In genomic region chr7:46603296-46603701, GRCh38 we compare ENCODE assay signal across 14 cellular contexts.
DNase-seq lines count a peak whose midpoint lies in the region; ATAC-seq, FAIRE-seq and TF ChIP-seq lines count a peak whose summit lies in the region.
"Had no signal": no experiment of that assay in that cellular context is flagged by ENCODE, and none has a peak within 500 bp of the region (broad histone marks: within the 10 kb centered on the region; RNA-seq: fewer than 3 reads in every experiment).

No MANE protein-coding gene starts in this region.

- H3K79me1 ChIP-seq in mesenchymal stem cell (replicated peaks; ENCODE audit: low read length, poor library complexity, severe bottlenecking): no peaks in the 10 kb centered on the region

- no peak overlapping the region for H3K4me2 ChIP-seq in mesenchymal stem cell (ENCODE audit: low read length, poor library complexity, severe bottlenecking)

- H3K27me3 ChIP-seq in mesenchymal stem cell (ENCODE audit: control insufficient read depth in 1 of 2, insufficient read depth in 1 of 2, low read length in 2 of 2) (peaks cover 0 to 14% of the 10 kb centered on the region in 2 experiments), stomach smooth muscle (ENCODE audit: control insufficient read depth in 1 of 2, insufficient read depth in 2 of 2, low read length in 2 of 2) (no peaks in the 10 kb centered on the region)
- no peaks in the 10 kb centered on the region for H3K27me3 ChIP-seq in CD8-positive, alpha-beta memory T cell (ENCODE audit: insufficient read depth, low read length, poor library complexity, severe bottlenecking)

- H3K36me3 Mint-ChIP-seq in CD8-positive, alpha-beta memory T cell: no peaks in the 10 kb centered on the region
- H3K36me3 Mint-ChIP-seq in endothelial cell (ENCODE audit: low read depth, unreplicated experiment): no peaks in the 10 kb centered on the region
- H3K36me3 Mint-ChIP-seq: stimulated activated memory B cell treated with anti-CD40 and anti-IgM and Interleukin-4, amounts not matched to agents 10 μg/mL and 1 μg/mL and 100 μg/mL, for 72 hours had no signal

- FAIRE-seq in HTR-8/SVneo (lab: Jason Lieb, UNC): peak; percentile 40

- H3K14ac ChIP-seq in mesenchymal stem cell (ENCODE audit: low read length in 2 of 2): peak overlapping the region in 1 of 2 experiments; percentile 1

- peak overlapping the region; percentile 87 to 100 for H2BK12ac ChIP-seq in mesenchymal stem cell (ENCODE audit: low read length in 2 of 2)

- peak overlapping the region; percentile 39 to 93 for H3K4ac ChIP-seq in mesenchymal stem cell (ENCODE audit: low read depth in 1 of 2, low read length in 2 of 2)

- H3K4me1 Mint-ChIP-seq in CD8-positive, alpha-beta memory T cell: no peaks in the 10 kb centered on the region
- H3K4me1 Mint-ChIP-seq in endothelial cell (ENCODE audit: unreplicated experiment): peaks cover 6% of the 10 kb centered on the region
- H3K4me1 Mint-ChIP-seq: stimulated activated memory B cell treated with anti-CD40 and anti-IgM and Interleukin-4, amounts not matched to agents 10 μg/mL and 1 μg/mL and 100 μg/mL, for 72 hours had no signal

- no peaks in the 10 kb centered on the region for H3K36me3 ChIP-seq in mesenchymal stem cell (ENCODE audit: control insufficient read depth in 1 of 2, insufficient read depth in 2 of 2, low read depth in 1 of 2, low read length in 2 of 2)
- no peaks in the 10 kb centered on the region for H3K36me3 ChIP-seq in stomach smooth muscle (ENCODE audit: control insufficient read depth in 2 of 2, insufficient read depth in 2 of 2, low read length in 2 of 2)
- no peaks in the 10 kb centered on the region for H3K36me3 ChIP-seq in CD8-positive, alpha-beta memory T cell (ENCODE audit: insufficient read depth, low read length)

- no peaks in the 10 kb centered on the region for H3K9me3 ChIP-seq in mesenchymal stem cell (ENCODE audit: control insufficient read depth, low read length)
- no peaks in the 10 kb centered on the region for H3K9me3 ChIP-seq in stomach smooth muscle (ENCODE audit: control insufficient read depth in 2 of 2, low read length in 2 of 2)
- no peaks in the 10 kb centered on the region for H3K9me3 ChIP-seq in CD8-positive, alpha-beta memory T cell (ENCODE audit: low read length)

- CTCF ChIA-PET in CD8-positive, alpha-beta memory T cell (lab: Charles Lee): no interaction called here

- peak overlapping the region in 1 of 2 experiments; percentile 51 for H3K23ac ChIP-seq in mesenchymal stem cell (ENCODE audit: low read length in 2 of 2)

- no peak for ATAC-seq in GM21528 (IDR thresholded peaks at IDR 0.05; ENCODE audit: low FRiP score, unreplicated experiment)
- ATAC-seq: stimulated activated memory B cell treated with anti-CD40 and anti-IgM and Interleukin-4, amounts not matched to agents 10 μg/mL and 1 μg/mL and 100 μg/mL, for 72 hours had no signal

- H3K9me3 Mint-ChIP-seq in CD8-positive, alpha-beta memory T cell: peaks cover 0 to 7% (median 0%) of the 10 kb centered on the region in 5 donors
- no peaks in the 10 kb centered on the region for H3K9me3 Mint-ChIP-seq in endothelial cell (ENCODE audit: unreplicated experiment)

- no peak overlapping the region for H2AFZ ChIP-seq in mesenchymal stem cell (ENCODE audit: low read depth, low read length)

- no peaks in the 10 kb centered on the region for H3K27me3 Mint-ChIP-seq in CD8-positive, alpha-beta memory T cell
- peaks cover 3% of the 10 kb centered on the region for H3K27me3 Mint-ChIP-seq in endothelial cell (ENCODE audit: unreplicated experiment)
- H3K27me3 Mint-ChIP-seq: stimulated activated memory B cell treated with anti-CD40 and anti-IgM and Interleukin-4, amounts not matched to agents 10 μg/mL and 1 μg/mL and 100 μg/mL, for 72 hours had no signal

- DNase-seq in HTR-8/SVneo (ENCODE audit: insufficient read length, low spot score) (no peak), fibroblast of gingiva (ENCODE audit: low read depth) (peak; percentile 14), mesenchymal stem cell (peak; percentile 75), NCI-H2107 (lab: John Stamatoyannopoulos, UW) (no peak), endothelial cell (ENCODE audit: low spot score) (no peak)
- DNase-seq in CD8-positive, alpha-beta memory T cell: no peak
- DNase-seq: activated naive CD4-positive, alpha-beta T cell treated with Interleukin-2 at 50 U/mL for 16 hours; central memory CD4-positive, alpha-beta T cell; KG1; NCI-H1105 treated with DMSO at 0.1 percent for 48 hours; NCI-H446 had no signal

- 82% methylated on average over 6 of the region's 7 CpGs for WGBS in mesenchymal stem cell

- H3K4me3 ChIP-seq in mesenchymal stem cell (ENCODE audit: insufficient read depth in 1 of 2, low read depth in 1 of 2, low read length in 2 of 2) (no peak overlapping the region), stomach smooth muscle (ENCODE audit: low read length in 2 of 2) (peak overlapping the region in 1 of 2 donors; percentile 22)
- H3K4me3 ChIP-seq in CD8-positive, alpha-beta memory T cell (ENCODE audit: low read length): no peak overlapping the region

- no peak overlapping the region for H2AK5ac ChIP-seq in mesenchymal stem cell (ENCODE audit: low read length, severe bottlenecking)

- H3K27ac ChIP-seq in mesenchymal stem cell (ENCODE audit: low read length, poor library complexity, severe bottlenecking) (no peak overlapping the region), stomach smooth muscle (ENCODE audit: low read length) (peak overlapping the region; percentile 87)
- no peak overlapping the region for H3K27ac ChIP-seq in CD8-positive, alpha-beta memory T cell (ENCODE audit: low read depth, low read length)

- peak overlapping the region; percentile 85 for H2BK15ac ChIP-seq in mesenchymal stem cell (ENCODE audit: low read depth, poor library complexity, severe bottlenecking)

- H3K4me1 ChIP-seq in mesenchymal stem cell (ENCODE audit: control insufficient read depth, insufficient read depth, low read depth, low read length) (peaks cover 2% of the 10 kb centered on the region), stomach smooth muscle (ENCODE audit: control insufficient read depth, insufficient read depth, low read length) (peaks cover 16% of the 10 kb centered on the region)
- H3K4me1 ChIP-seq in CD8-positive, alpha-beta memory T cell (ENCODE audit: insufficient read depth, low read length): no peaks in the 10 kb centered on the region

- no peak overlapping the region for H2BK5ac ChIP-seq in mesenchymal stem cell (ENCODE audit: low read depth, low read length, poor library complexity, severe bottlenecking)

- no peak overlapping the region for H3K9ac ChIP-seq in mesenchymal stem cell (ENCODE audit: low read length)
- H3K9ac ChIP-seq in stomach smooth muscle (ENCODE audit: low read length in 2 of 2): peak overlapping the region; percentile 36 to 42

- H3K4me3 Mint-ChIP-seq in CD8-positive, alpha-beta memory T cell: no peak overlapping the region
- H3K4me3 Mint-ChIP-seq in endothelial cell (ENCODE audit: unreplicated experiment): no peak overlapping the region
- H3K4me3 Mint-ChIP-seq: stimulated activated memory B cell treated with anti-CD40 and anti-IgM and Interleukin-4, amounts not matched to agents 10 μg/mL and 1 μg/mL and 100 μg/mL, for 72 hours had no signal

- no peak overlapping the region for H3K27ac Mint-ChIP-seq in CD8-positive, alpha-beta memory T cell
- H3K27ac Mint-ChIP-seq in endothelial cell (ENCODE audit: unreplicated experiment): no peak overlapping the region
- H3K27ac Mint-ChIP-seq: stimulated activated memory B cell treated with anti-CD40 and anti-IgM and Interleukin-4, amounts not matched to agents 10 μg/mL and 1 μg/mL and 100 μg/mL, for 72 hours had no signal

- peak overlapping the region; percentile 90 for H4K8ac ChIP-seq in mesenchymal stem cell (ENCODE audit: low read length)

- peak overlapping the region; percentile 82 for H2BK120ac ChIP-seq in mesenchymal stem cell (ENCODE audit: low read depth, low read length)

- peak overlapping the region; percentile 74 for H4K91ac ChIP-seq in mesenchymal stem cell (ENCODE audit: low read length)

- TF ChIP-seq CTCF in endothelial cell (IDR thresholded peaks at IDR 0.05; ENCODE audit: unreplicated experiment): no peak

- H3K18ac ChIP-seq in mesenchymal stem cell (ENCODE audit: low read depth in 1 of 2, low read length in 2 of 2): peak overlapping the region; percentile 91 to 96

- POLR2A ChIA-PET in CD8-positive, alpha-beta memory T cell (lab: Charles Lee): no interaction called here

Comparison
In these comparisons a context has a peak if more than half of its experiments do, and no peak if none do; other contexts are left out.
1. DNase-seq: peak in fibroblast of gingiva (single experiment) and mesenchymal stem cell (single experiment); none in HTR-8/SVneo (single experiment), CD8-positive, alpha-beta memory T cell (0 of 5), NCI-H2107 (single experiment) and endothelial cell (single experiment).